30 cellular contexts compared by ENCODE assay signal in genomic region chrX:133987188-133987587, GRCh38. TPM values are rescaled to one million over a fixed set of nuclear protein-coding genes. Genes with fewer than 3 reads are reported as not detected.
"Had no signal": no experiment of that assay in that cellular context is flagged by ENCODE, and none has a peak within 500 bp of the region (broad histone marks: within the 10 kb centered on the region; RNA-seq: fewer than 3 reads in every experiment).

No MANE protein-coding gene starts in this region.

- H3K36me3 Mint-ChIP-seq: activated CD4-positive, alpha-beta memory T cell treated with anti-CD3 and anti-CD28 coated beads for 36 hours; activated naive CD4-positive, alpha-beta T cell treated with anti-CD3 and anti-CD28 coated beads, Interleukin-2, amount 50 U/mL, for 72 hours; T-cell had no signal

- H3K27me3 ChIP-seq: ascending aorta, body of pancreas had no signal

- H3K4me1 ChIP-seq: ascending aorta had no signal

- H3K27ac ChIP-seq: ascending aorta, body of pancreas, SK-N-MC had no signal

- H3K9me3 ChIP-seq: ascending aorta, body of pancreas had no signal

- H3K4me3 Mint-ChIP-seq: activated CD4-positive, alpha-beta memory T cell treated with anti-CD3 and anti-CD28 coated beads for 36 hours; activated CD4-positive, alpha-beta T cell treated with anti-CD3 and anti-CD28 coated beads, Interleukin-2, amount 10 ng/mL, durations not matched to agents 7 days and 5 days; activated naive CD8-positive, alpha-beta T cell treated with anti-CD3 and anti-CD28 coated beads, Interleukin-2, amount 50 U/mL, for 24 hours; activated T-cell treated with anti-CD3 and anti-CD28 coated beads, Interleukin-2, amount 50 U/mL, for 4 hours; T-cell had no signal

- ATAC-seq: activated naive CD4-positive, alpha-beta T cell treated with anti-CD3 and anti-CD28 coated beads, Interleukin-2, amount 50 U/mL, for 72 hours; activated naive CD8-positive, alpha-beta T cell treated with anti-CD3 and anti-CD28 coated beads, Interleukin-2, amount 50 U/mL, for 24 hours; activated T-cell treated with anti-CD3 and anti-CD28 coated beads, Interleukin-2, amount 50 U/mL, for 4 hours; body of pancreas; K562; Panc1; Right ventricle myocardium inferior; T-cell had no signal

- H3K4me3 ChIP-seq: ascending aorta, body of pancreas, K562, SK-N-MC had no signal

- H3K36me3 ChIP-seq: ascending aorta had no signal

- H3K9me3 Mint-ChIP-seq: activated CD4-positive, alpha-beta memory T cell treated with anti-CD3 and anti-CD28 coated beads for 36 hours; activated CD4-positive, alpha-beta T cell treated with anti-CD3 and anti-CD28 coated beads, Interleukin-2, amount 10 ng/mL, durations not matched to agents 7 days and 5 days; activated naive CD4-positive, alpha-beta T cell treated with anti-CD3 and anti-CD28 coated beads, Interleukin-2, amount 50 U/mL, for 72 hours; activated naive CD8-positive, alpha-beta T cell treated with anti-CD3 and anti-CD28 coated beads, Interleukin-2, amount 50 U/mL, for 24 hours; activated T-cell treated with anti-CD3 and anti-CD28 coated beads, Interleukin-2, amount 50 U/mL, for 4 hours; T-cell had no signal

- H3K4me1 Mint-ChIP-seq: activated naive CD8-positive, alpha-beta T cell treated with anti-CD3 and anti-CD28 coated beads, Interleukin-2, amount 50 U/mL, for 24 hours had no signal

- H3K27ac Mint-ChIP-seq: activated CD4-positive, alpha-beta memory T cell treated with anti-CD3 and anti-CD28 coated beads for 36 hours; activated CD4-positive, alpha-beta T cell treated with anti-CD3 and anti-CD28 coated beads, Interleukin-2, amount 10 ng/mL, durations not matched to agents 7 days and 5 days; activated naive CD4-positive, alpha-beta T cell treated with anti-CD3 and anti-CD28 coated beads, Interleukin-2, amount 50 U/mL, for 72 hours; activated naive CD8-positive, alpha-beta T cell treated with anti-CD3 and anti-CD28 coated beads, Interleukin-2, amount 50 U/mL, for 24 hours; T-cell had no signal

- DNase-seq: activated CD4-positive, alpha-beta memory T cell treated with anti-CD3 and anti-CD28 coated beads for 36 hours; activated CD4-positive, alpha-beta T cell treated with anti-CD3 and anti-CD28 coated beads, Interleukin-2, amount 10 ng/mL, durations not matched to agents 7 days and 5 days; activated CD4-positive, CD25-positive, alpha-beta regulatory T cell; activated CD8-positive, alpha-beta memory T cell treated with anti-CD3 and anti-CD28 coated beads for 24 hours; activated effector memory CD4-positive, alpha-beta T cell treated with anti-CD3 and anti-CD28 coated beads, Interleukin-2, amount 50 U/mL, for 16 hours; activated naive CD4-positive, alpha-beta T cell treated with Interleukin-2 at 50 U/mL for 16 hours; activated naive CD8-positive, alpha-beta T cell treated with anti-CD3 and anti-CD28 coated beads, Interleukin-2, amount 50 U/mL, for 24 hours; activated T-cell treated with anti-CD3 and anti-CD28 coated beads, Interleukin-2, amount 50 U/mL, for 4 hours; amniotic stem cell; body of pancreas; Kasumi-1; NCI-H1105 treated with DMSO at 0.1 percent for 48 hours; NCI-H1436 treated with DMSO at 0.1 percent for 48 hours; NCI-H187; NCI-H2171; NCI-H226; NCI-H526; NCI-H774; OCI-M1; RPMI8226; T-cell; T-helper 2 cell; T1000 had no signal

RNA-seq across cellular contexts. Expression of gene GPC3, which starts 1.8 kb away (rescaled TPM):
- total RNA-seq: NCI-H460 had no signal
- polyA plus RNA-seq: K562 had no signal
